In the genomic region with DNA sequence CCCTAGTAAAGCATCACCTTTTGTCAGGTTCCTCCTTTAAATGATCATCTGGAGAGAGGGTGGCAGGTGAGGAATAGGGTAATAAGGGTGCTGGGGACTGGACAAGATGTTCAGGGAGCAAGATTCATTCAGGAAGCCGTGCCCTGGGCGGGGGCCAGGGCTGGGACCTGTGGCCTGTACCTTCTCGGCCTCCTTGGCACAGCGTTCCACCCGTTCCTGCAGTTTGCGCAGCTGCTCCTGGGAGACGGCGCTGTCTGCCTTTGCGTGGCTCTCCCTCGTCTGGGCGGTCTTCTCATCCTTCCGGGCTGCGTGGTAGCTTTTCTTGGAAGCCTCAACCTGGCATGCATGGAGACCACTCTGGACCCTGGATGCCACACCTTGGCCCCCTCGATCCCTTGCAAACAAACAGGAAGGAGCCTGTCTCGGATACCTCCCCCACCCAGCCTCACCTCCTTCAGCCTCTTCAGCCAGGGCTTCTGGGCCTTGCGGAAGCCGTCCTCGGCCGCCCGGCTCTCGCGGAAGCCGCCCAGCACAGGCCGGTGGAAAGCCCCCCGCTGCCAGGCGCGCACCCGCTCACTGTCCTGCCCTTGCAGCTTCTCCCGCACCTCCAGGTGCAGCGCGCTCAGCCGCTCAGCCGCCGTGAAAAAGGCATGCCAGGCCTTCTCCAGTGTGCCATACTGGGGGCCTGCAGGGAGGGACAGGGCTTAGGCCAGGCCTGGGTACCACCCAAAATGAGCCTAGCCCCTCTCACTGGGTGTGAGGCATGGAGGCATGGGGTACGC, we compare ENCODE assay signal across 10 cellular contexts.
"Had no signal": no experiment of that assay in that cellular context is flagged by ENCODE, and none has a peak within 500 bp of the region (broad histone marks: within the 10 kb centered on the region; RNA-seq: fewer than 3 reads in every experiment).

No MANE protein-coding gene starts in this region.

- H3K9me3 ChIP-seq: sigmoid colon, tibial nerve, vagina had no signal

- DNase-seq: activated CD8-positive, alpha-beta memory T cell treated with anti-CD3 and anti-CD28 coated beads for 24 hours; sigmoid colon; T1000 had no signal

- H3K4me3 ChIP-seq: sigmoid colon, tibial nerve, vagina had no signal

- H3K36me3 Mint-ChIP-seq: stimulated activated memory B cell treated with anti-CD40 and anti-IgM and Interleukin-4, amounts not matched to agents 10 μg/mL and 1 μg/mL and 100 μg/mL, for 72 hours had no signal

- H3K4me3 Mint-ChIP-seq: stimulated activated memory B cell treated with anti-CD40 and anti-IgM and Interleukin-4, amounts not matched to agents 10 μg/mL and 1 μg/mL and 100 μg/mL, for 72 hours had no signal

- H3K27me3 ChIP-seq: sigmoid colon, tibial nerve, vagina had no signal

- H3K27ac ChIP-seq: vagina had no signal

- ATAC-seq: activated CD4-positive, CD25-positive, alpha-beta regulatory T cell treated with anti-CD3 and anti-CD28 coated beads, Interleukin-2, amount 50 U/mL, for 24 hours; stimulated activated memory B cell treated with anti-CD40 and anti-IgM and Interleukin-4, amounts not matched to agents 10 μg/mL and 1 μg/mL and 100 μg/mL, for 72 hours had no signal

- FAIRE-seq: astrocyte, bronchial epithelial cell had no signal

- H3K9me3 Mint-ChIP-seq: nephron; stimulated activated memory B cell treated with anti-CD40 and anti-IgM and Interleukin-4, amounts not matched to agents 10 μg/mL and 1 μg/mL and 100 μg/mL, for 72 hours had no signal
